ENCODE assay signal across 1 cellular context in the genomic region with DNA sequence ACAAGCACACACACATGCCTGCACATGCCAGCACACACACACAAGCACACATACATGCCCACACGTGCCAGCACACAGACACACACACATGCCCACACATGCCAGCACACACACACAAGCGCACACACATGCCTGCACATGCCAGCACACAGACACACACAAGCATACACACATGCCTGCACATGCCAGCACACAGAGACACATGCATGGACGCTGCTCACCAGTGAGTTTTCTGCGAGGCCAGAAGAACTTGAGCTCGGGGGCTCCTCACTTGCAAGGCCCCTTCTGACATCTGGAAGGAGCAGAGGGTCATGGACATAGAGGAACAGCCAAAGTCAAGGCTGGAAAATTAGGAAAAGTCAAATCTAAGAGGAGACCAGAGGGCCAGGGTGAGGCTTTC.
TF ChIP-seq lines count a peak whose summit lies in the region.

No MANE protein-coding gene starts in this region.

TF ChIP-seq in H1, 55 proteins besides CTCF, POLR2A, EP300 and RAD21:
- TF ChIP-seq KDM1A (IDR thresholded peaks at IDR 0.05; ENCODE audit: borderline replicate concordance, low read length), result no peak
- TF ChIP-seq RFX5 (IDR thresholded peaks at IDR 0.05; ENCODE audit: borderline replicate concordance, low read depth, low read length), result no peak
- TF ChIP-seq JUND (IDR thresholded peaks at IDR 0.05; ENCODE audit: low read length), result no peak
- no peak for TF ChIP-seq TAF7 (optimal IDR thresholded peaks at IDR 0.05; ENCODE audit: borderline replicate concordance, low read depth, low read length)
- no peak for TF ChIP-seq NRF1 (IDR thresholded peaks at IDR 0.05; ENCODE audit: low read depth, low read length)
- TF ChIP-seq, protein P1, sequence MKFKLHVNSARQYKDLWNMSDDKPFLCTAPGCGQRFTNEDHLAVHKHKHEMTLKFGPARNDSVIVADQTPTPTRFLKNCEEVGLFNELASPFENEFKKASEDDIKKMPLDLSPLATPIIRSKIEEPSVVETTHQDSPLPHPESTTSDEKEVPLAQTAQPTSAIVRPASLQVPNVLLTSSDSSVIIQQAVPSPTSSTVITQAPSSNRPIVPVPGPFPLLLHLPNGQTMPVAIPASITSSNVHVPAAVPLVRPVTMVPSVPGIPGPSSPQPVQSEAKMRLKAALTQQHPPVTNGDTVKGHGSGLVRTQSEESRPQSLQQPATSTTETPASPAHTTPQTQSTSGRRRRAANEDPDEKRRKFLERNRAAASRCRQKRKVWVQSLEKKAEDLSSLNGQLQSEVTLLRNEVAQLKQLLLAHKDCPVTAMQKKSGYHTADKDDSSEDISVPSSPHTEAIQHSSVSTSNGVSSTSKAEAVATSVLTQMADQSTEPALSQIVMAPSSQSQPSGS (IDR thresholded peaks at IDR 0.05; ENCODE audit: low read length), result no peak
- TF ChIP-seq SIX5 (IDR thresholded peaks at IDR 0.05; ENCODE audit: low read depth, low read length), result no peak
- no peak for TF ChIP-seq EZH2 (IDR thresholded peaks at IDR 0.05; ENCODE audit: low read depth, low read length, severe bottlenecking)
TF ChIP-seq in H1: peak in this region for 0.
